In the genomic region with DNA sequence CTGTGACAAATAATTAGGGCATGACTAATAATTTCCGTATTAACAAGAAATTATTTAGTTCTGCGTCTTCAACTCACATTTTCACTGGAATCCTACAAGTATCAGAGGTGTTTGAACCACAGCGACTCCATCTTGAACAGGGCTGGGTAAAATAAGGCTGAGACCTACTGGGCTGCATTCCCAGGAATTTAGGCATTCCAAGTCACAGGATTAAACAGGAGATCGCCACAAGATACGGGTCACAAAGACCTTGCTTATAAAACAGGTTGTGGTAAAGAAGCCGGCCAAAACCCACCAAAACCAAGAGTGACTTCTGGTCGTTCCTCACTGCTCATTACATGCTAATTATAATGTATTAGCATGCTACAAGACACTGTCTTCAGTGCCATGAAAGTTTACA, we compare ENCODE assay signal across 6 cellular contexts.
"Had no signal": no experiment of that assay in that cellular context is flagged by ENCODE, and none has a peak within 500 bp of the region (broad histone marks: within the 10 kb centered on the region; RNA-seq: fewer than 3 reads in every experiment).

No MANE protein-coding gene starts in this region.

- DNase-seq: GM23248, H9, HCEC 1CT, KG1 had no signal

- H3K4me3 ChIP-seq: GM23248 had no signal

- ATAC-seq: HepG2 had no signal

- H3K27ac ChIP-seq: GM23248, HL-60 had no signal
